ENCODE assay signal across 12 cellular contexts in genomic region chr6:7341989-7342742, GRCh38. TPM values are rescaled to one million over a fixed set of nuclear protein-coding genes. Genes with fewer than 3 reads are reported as not detected.
A peak's percentile ranks its signal among the peaks of the same experiment; 100 is the strongest.
DNase-seq lines count a peak whose midpoint lies in the region; ATAC-seq and TF ChIP-seq lines count a peak whose summit lies in the region.
"Had no signal": no experiment of that assay in that cellular context is flagged by ENCODE, and none has a peak within 500 bp of the region (broad histone marks: within the 10 kb centered on the region; RNA-seq: fewer than 3 reads in every experiment).

No MANE protein-coding gene starts in this region.

- H3K4me3 ChIP-seq in right atrium auricular region = no peak overlapping the region
- no peak overlapping the region for H3K4me3 ChIP-seq in aorta (ENCODE audit: low read length in 2 of 2)
- H3K4me3 ChIP-seq in ascending aorta = no peak overlapping the region
- H3K4me3 ChIP-seq: thyroid gland had no signal

- H3K4me1 ChIP-seq in right atrium auricular region (peaks cover 0 to 7% of the 10 kb centered on the region in 2 donors), aorta (ENCODE audit: control insufficient read depth in 1 of 2, insufficient read depth in 2 of 2, low read length in 2 of 2) (no peaks in the 10 kb centered on the region), ascending aorta (no peaks in the 10 kb centered on the region)
- H3K4me1 ChIP-seq: thyroid gland had no signal

- H3K27ac ChIP-seq in right atrium auricular region (peak overlapping the region in 1 of 2 donors; percentile 73), aorta (ENCODE audit: low read depth in 1 of 2, low read length in 2 of 2) (no peak overlapping the region), ascending aorta (no peak overlapping the region)
- H3K27ac ChIP-seq: C4-2B, epithelial cell of prostate, thyroid gland had no signal

- intact Hi-C loops in Right ventricle myocardium superior (cut with DNase I) = no loop called here
- intact Hi-C loops in aorta (cut with DNase I) = no loop called here
- intact Hi-C loops in ascending aorta (cut with DNase I) = no loop called here

- ATAC-seq in Right ventricle myocardium superior (ENCODE audit: poor library complexity) (peak; percentile 79), aorta (ENCODE audit: low FRiP score) (peak; percentile 36), HG02852 (IDR thresholded peaks at IDR 0.05; ENCODE audit: unreplicated experiment) (no peak)

- no peak for DNase-seq in Right ventricle myocardium superior
- DNase-seq in right atrium auricular region (ENCODE audit: low spot score) = no peak
- peak; percentile 6 for DNase-seq in HS-5 (ENCODE audit: low read depth)
- peak; percentile 75 for DNase-seq in SW480 (ENCODE audit: low spot score)
- no peak for DNase-seq in aorta
- no peak for DNase-seq in cortex of kidney (lab: John Stamatoyannopoulos, UW)
- no peak for DNase-seq in ascending aorta (ENCODE audit: low spot score in 2 of 2)
- DNase-seq: activated gamma-delta T cell treated with Interleukin-2 at 50 U/mL for 16 hours, thyroid gland had no signal

- TF ChIP-seq CTCF in right atrium auricular region (IDR thresholded peaks at IDR 0.05) (no peak), ascending aorta (IDR thresholded peaks at IDR 0.05) (no peak)

- no peaks in the 10 kb centered on the region for H3K27me3 ChIP-seq in right atrium auricular region
- no peaks in the 10 kb centered on the region for H3K27me3 ChIP-seq in aorta (ENCODE audit: control insufficient read depth in 1 of 2, insufficient read depth in 2 of 2, low read length in 1 of 2)
- H3K27me3 ChIP-seq in ascending aorta = no peaks in the 10 kb centered on the region
- H3K27me3 ChIP-seq: thyroid gland had no signal

- WGBS in aorta, 2 donors = 80 to 82% methylated on average over 9 of the region's 9 CpGs

- no peaks in the 10 kb centered on the region for H3K36me3 ChIP-seq in right atrium auricular region
- H3K36me3 ChIP-seq in aorta (ENCODE audit: control insufficient read depth in 1 of 2, insufficient read depth in 2 of 2, low read length in 1 of 2) = no peaks in the 10 kb centered on the region
- no peaks in the 10 kb centered on the region for H3K36me3 ChIP-seq in ascending aorta
- H3K36me3 ChIP-seq: thyroid gland had no signal

- no peaks in the 10 kb centered on the region for H3K9me3 ChIP-seq in right atrium auricular region
- no peaks in the 10 kb centered on the region for H3K9me3 ChIP-seq in aorta (ENCODE audit: control insufficient read depth, low read length)
- H3K9me3 ChIP-seq in ascending aorta = no peaks in the 10 kb centered on the region
- H3K9me3 ChIP-seq: thyroid gland had no signal

RNA-seq across cellular contexts. Expression of gene SSR1, which starts 29.2 kb away (rescaled TPM):
- total RNA-seq in Right ventricle myocardium superior (47.5 TPM), right atrium auricular region (10 to 100 TPM; 30.2 to 41.7 TPM), aorta (100 to 1,000 TPM; 114 to 125 TPM), ascending aorta (46.4 TPM)
- 10 to 100 TPM; 32.9 to 39.0 TPM for polyA plus RNA-seq in aorta

RNA-seq across cellular contexts. Expression of gene CAGE1, which starts 47.4 kb away (rescaled TPM):
- total RNA-seq in Right ventricle myocardium superior (not detected), right atrium auricular region (not detected), aorta (not detected), ascending aorta (not detected)
- not detected for polyA plus RNA-seq in aorta

RNA-seq across cellular contexts. Expression of gene RIOK1, which starts 47.4 kb away (rescaled TPM):
- total RNA-seq in Right ventricle myocardium superior (8.4 TPM), right atrium auricular region (10 to 100 TPM in 1 of 2 donors, 1 to 10 TPM in 1; 8.5 to 13.9 TPM), aorta (10 to 100 TPM; 20.3 to 20.9 TPM), ascending aorta (4.9 TPM)
- polyA plus RNA-seq in aorta = 10 to 100 TPM; 12.0 to 12.8 TPM

Comparison
In these comparisons a context has a peak if more than half of its experiments do, and no peak if none do; other contexts are left out.
1. DNase-seq: peak in HS-5 (single experiment) and SW480 (single experiment); none in Right ventricle myocardium superior (single experiment), right atrium auricular region (single experiment), aorta (0 of 2), cortex of kidney (single experiment) and ascending aorta (0 of 2).